In the genomic region with DNA sequence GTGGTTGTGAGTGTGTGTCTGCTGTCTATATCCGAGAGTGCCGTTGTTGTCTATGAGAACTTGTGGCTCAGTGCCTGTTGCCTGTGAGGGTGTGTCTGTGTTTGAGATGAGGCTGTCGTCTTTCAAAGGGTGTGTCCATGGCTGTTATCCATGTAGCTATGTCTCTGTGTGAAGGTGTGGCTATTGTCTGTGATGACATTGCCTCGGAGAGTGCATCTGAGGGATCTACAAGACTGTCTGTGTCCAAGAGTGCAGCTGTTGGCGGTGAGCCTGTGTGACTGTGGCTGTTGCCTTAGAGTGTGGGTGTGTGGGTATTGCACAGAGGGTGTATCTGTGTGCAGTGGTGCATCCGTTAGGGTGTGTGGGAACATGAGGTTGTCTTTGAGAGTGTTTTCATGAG, we compare ENCODE assay signal across 29 cellular contexts. TPM values are rescaled to one million over a fixed set of nuclear protein-coding genes. Genes with fewer than 3 reads are reported as not detected.
DNase-seq lines count a peak whose midpoint lies in the region; ATAC-seq, FAIRE-seq and TF ChIP-seq lines count a peak whose summit lies in the region.
"Had no signal": no experiment of that assay in that cellular context is flagged by ENCODE, and none has a peak within 500 bp of the region (broad histone marks: within the 10 kb centered on the region; RNA-seq: fewer than 3 reads in every experiment).

No MANE protein-coding gene starts in this region.

- H3K4me1 Mint-ChIP-seq in brain (no peaks in the 10 kb centered on the region), immature natural killer cell (peaks cover 1 to 8% of the 10 kb centered on the region in 2 donors)
- H3K4me1 Mint-ChIP-seq: CD14-positive monocyte; endodermal cell; stimulated activated memory B cell treated with anti-CD40 and anti-IgM and Interleukin-4, amounts not matched to agents 10 μg/mL and 1 μg/mL and 100 μg/mL, for 72 hours had no signal

- FAIRE-seq in HTR-8/SVneo (lab: Jason Lieb, UNC) (peak; percentile 23), GM19239 (lab: Jason Lieb, UNC) (no peak)
- FAIRE-seq: GM12892 had no signal

- H2AFZ ChIP-seq in osteoblast (ENCODE audit: low read length): no peak overlapping the region
- H2AFZ ChIP-seq: PC-9 had no signal

- H3K79me2 ChIP-seq in osteoblast (ENCODE audit: insufficient read depth, low read length): peaks cover 41% of the 10 kb centered on the region

- H3K9me3 ChIP-seq in osteoblast (ENCODE audit: low read depth, low read length): no peaks in the 10 kb centered on the region
- H3K9me3 ChIP-seq: adrenal gland, Caco-2, upper lobe of left lung had no signal

- H3K4me3 Mint-ChIP-seq in brain: peak overlapping the region in 1 of 5 experiments; percentile 79
- no peak overlapping the region for H3K4me3 Mint-ChIP-seq in immature natural killer cell
- H3K4me3 Mint-ChIP-seq: activated T-cell treated with anti-CD3 and anti-CD28 coated beads, Interleukin-2, amount 50 U/mL, for 72 hours; CD14-positive monocyte; dendritic cell treated with granulocyte-macrophage colony-stimulating factor and Interleukin-4, amounts not matched to agents 40 ng/mL and 50 ng/mL, for 4 days; endodermal cell; naive thymus-derived CD4-positive, alpha-beta T cell; stimulated activated memory B cell treated with anti-CD40 and anti-IgM and Interleukin-4, amounts not matched to agents 10 μg/mL and 1 μg/mL and 100 μg/mL, for 72 hours; T-helper 17 cell had no signal

- TF ChIP-seq CTCF in brain (conservative IDR thresholded peaks at IDR 0.05) (no peak), osteoblast (IDR thresholded peaks at IDR 0.05; ENCODE audit: extremely low read depth, low read depth, low read length) (no peak)

- H3K27me3 Mint-ChIP-seq in brain (no peaks in the 10 kb centered on the region), immature natural killer cell (ENCODE audit: low read depth in 3 of 3) (peaks cover 0 to 3% (median 2%) of the 10 kb centered on the region in 3 donors)
- H3K27me3 Mint-ChIP-seq: dendritic cell treated with granulocyte-macrophage colony-stimulating factor and Interleukin-4, amounts not matched to agents 40 ng/mL and 50 ng/mL, for 4 days; naive thymus-derived CD4-positive, alpha-beta T cell; stimulated activated memory B cell treated with anti-CD40 and anti-IgM and Interleukin-4, amounts not matched to agents 10 μg/mL and 1 μg/mL and 100 μg/mL, for 72 hours; T-helper 17 cell had no signal

- ATAC-seq in HG02884 (IDR thresholded peaks at IDR 0.05; ENCODE audit: unreplicated experiment): no peak
- no peak for ATAC-seq in HG02852 (IDR thresholded peaks at IDR 0.05; ENCODE audit: unreplicated experiment)
- ATAC-seq: activated T-cell treated with anti-CD3 and anti-CD28 coated beads, Interleukin-2, amount 50 U/mL, for 72 hours; HCT116; left lobe of liver; naive thymus-derived CD4-positive, alpha-beta T cell; Right ventricle myocardium inferior; stimulated activated memory B cell treated with anti-CD40 and anti-IgM and Interleukin-4, amounts not matched to agents 10 μg/mL and 1 μg/mL and 100 μg/mL, for 72 hours; T-helper 17 cell had no signal

- H4K20me1 ChIP-seq in osteoblast (ENCODE audit: insufficient read depth, low read length): peaks cover 59% of the 10 kb centered on the region

- H3K36me3 Mint-ChIP-seq in brain (peaks cover 47% of the 10 kb centered on the region), immature natural killer cell (peaks cover 4 to 13% (median 6%) of the 10 kb centered on the region in 3 donors)

- H3K27me3 ChIP-seq in osteoblast (ENCODE audit: insufficient read depth, low read length): no peaks in the 10 kb centered on the region
- H3K27me3 ChIP-seq: adrenal gland, upper lobe of left lung had no signal

- no peaks in the 10 kb centered on the region for H3K9me3 Mint-ChIP-seq in brain
- H3K9me3 Mint-ChIP-seq in immature natural killer cell: no peaks in the 10 kb centered on the region
- H3K9me3 Mint-ChIP-seq: activated T-cell treated with anti-CD3 and anti-CD28 coated beads, Interleukin-2, amount 50 U/mL, for 72 hours; dendritic cell treated with granulocyte-macrophage colony-stimulating factor and Interleukin-4, amounts not matched to agents 40 ng/mL and 50 ng/mL, for 4 days; endodermal cell; naive thymus-derived CD4-positive, alpha-beta T cell; stimulated activated memory B cell treated with anti-CD40 and anti-IgM and Interleukin-4, amounts not matched to agents 10 μg/mL and 1 μg/mL and 100 μg/mL, for 72 hours had no signal

- peaks cover 55% of the 10 kb centered on the region for H3K36me3 ChIP-seq in osteoblast (ENCODE audit: insufficient read depth, low read length)

- H3K27ac Mint-ChIP-seq in brain (peak overlapping the region; percentile 9 to 72 (median 70)), immature natural killer cell (peak overlapping the region in 4 of 6 donors; percentile 20 to 88 (median 82))
- H3K27ac Mint-ChIP-seq: activated T-cell treated with anti-CD3 and anti-CD28 coated beads, Interleukin-2, amount 50 U/mL, for 72 hours; dendritic cell treated with granulocyte-macrophage colony-stimulating factor and Interleukin-4, amounts not matched to agents 40 ng/mL and 50 ng/mL, for 4 days; endodermal cell; stimulated activated memory B cell treated with anti-CD40 and anti-IgM and Interleukin-4, amounts not matched to agents 10 μg/mL and 1 μg/mL and 100 μg/mL, for 72 hours; T-helper 17 cell had no signal

- H3K27ac ChIP-seq in osteoblast (ENCODE audit: low read depth, low read length): no peak overlapping the region
- H3K27ac ChIP-seq: PC-9, upper lobe of left lung had no signal

- H3K4me3 ChIP-seq in osteoblast (ENCODE audit: insufficient read depth, low read length): no peak overlapping the region
- H3K4me3 ChIP-seq: adrenal gland, PC-9, upper lobe of left lung had no signal

- H3K4me1 ChIP-seq in osteoblast (ENCODE audit: insufficient read depth, low read length): peaks cover 18% of the 10 kb centered on the region

- H3K4me2 ChIP-seq in osteoblast (ENCODE audit: insufficient read depth, low read length): no peak overlapping the region
- H3K4me2 ChIP-seq: PC-9 had no signal

- DNase-seq in HTR-8/SVneo (ENCODE audit: insufficient read length, low spot score) (no peak), immature natural killer cell (no peak), osteoblast (ENCODE audit: insufficient read length, low spot score, missing footprints) (peak; percentile 58), GM19239 (ENCODE audit: insufficient read length, low spot score) (no peak)
- DNase-seq: activated CD4-positive, alpha-beta T cell treated with anti-CD3 and anti-CD28 coated beads, Interleukin-2, amount 50 U/mL, for 4 hours; activated naive CD4-positive, alpha-beta T cell; activated T-cell treated with anti-CD3 and anti-CD28 coated beads, Interleukin-2, amount 50 U/mL, for 72 hours; adrenal gland; Caco-2; DMS53; endodermal cell; naive thymus-derived CD4-positive, alpha-beta T cell; NCI-H1417; NCI-H2029; NCI-H524 treated with DMSO at 0.1 percent for 48 hours; PC-9; substantia nigra; T-helper 17 cell; upper lobe of left lung had no signal

RNA-seq across cellular contexts. Expression of gene NUMBL, which starts 4.9 kb away (rescaled TPM):
- polyA plus RNA-seq in brain (ENCODE audit: insufficient read depth, low read depth, low replicate concordance) (27.2 TPM), immature natural killer cell (1 to 10 TPM in 2 of 3 donors, not detected in 1; 1.3 to 1.7 TPM)
- 26.8 and 27.7 TPM in 2 replicates for total RNA-seq in osteoblast

RNA-seq across cellular contexts. Expression of gene COQ8B, which starts 31.1 kb away (rescaled TPM):
- 36.4 TPM for polyA plus RNA-seq in brain (ENCODE audit: insufficient read depth, low read depth, low replicate concordance)
- polyA plus RNA-seq in immature natural killer cell: 10 to 100 TPM; 18.3 to 23.5 (median 20.8) TPM
- total RNA-seq in osteoblast: 32.9 and 34.2 TPM in 2 replicates

RNA-seq across cellular contexts. Expression of gene ITPKC, which starts 31.3 kb away (rescaled TPM):
- 9.1 TPM for polyA plus RNA-seq in brain (ENCODE audit: insufficient read depth, low read depth, low replicate concordance)
- 1 to 10 TPM; 3.8 to 8.1 (median 4.5) TPM for polyA plus RNA-seq in immature natural killer cell
- total RNA-seq in osteoblast: 9.8 and 10.0 TPM in 2 replicates

Comparison
In these comparisons a context has a peak if more than half of its experiments do, and no peak if none do; other contexts are left out.
1. RNA of gene NUMBL, which starts 4.9 kb away (polyA plus RNA-seq): 27.2 TPM in brain (single experiment); 1.3 to 1.7 TPM in immature natural killer cell; every median in the first group is over 10 times any median in the second.